Comparison of ENCODE assay signal across 22 cellular contexts in the genomic region with DNA sequence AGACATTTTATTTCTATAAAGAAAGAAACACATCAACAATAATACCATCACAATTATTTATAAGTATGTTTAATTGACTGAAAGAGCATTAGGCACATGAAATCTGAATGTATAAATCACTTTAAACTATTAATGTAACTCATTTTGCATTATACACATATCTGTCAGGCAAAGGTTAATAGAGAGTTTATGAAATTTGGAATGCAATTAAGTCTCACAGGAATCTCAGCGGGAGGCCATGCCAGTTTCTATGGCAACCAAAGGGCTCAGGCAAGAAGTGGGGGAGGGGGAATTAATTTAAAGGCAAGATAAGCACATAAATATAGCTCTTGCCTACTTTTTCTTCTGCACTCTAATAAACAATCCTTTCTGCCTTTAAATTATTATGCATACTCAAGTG.
A peak's percentile ranks its signal among the peaks of the same experiment; 100 is the strongest.
DNase-seq lines count a peak whose midpoint lies in the region; ATAC-seq, FAIRE-seq and TF ChIP-seq lines count a peak whose summit lies in the region.
"Had no signal": no experiment of that assay in that cellular context is flagged by ENCODE, and none has a peak within 500 bp of the region (broad histone marks: within the 10 kb centered on the region; RNA-seq: fewer than 3 reads in every experiment).

No MANE protein-coding gene starts in this region.

- no peak overlapping the region for H3K4ac ChIP-seq in H1 (replicated peaks; ENCODE audit: insufficient read length, low read depth, low read length)

- no peak for TF ChIP-seq POLR2A in H1 (IDR thresholded peaks at IDR 0.05; ENCODE audit: control extremely low read depth in 1 of 2, low read depth in 2 of 2, low read length in 2 of 2)

- no peak overlapping the region for H3K14ac ChIP-seq in H1 (ENCODE audit: insufficient read length)

- no peak overlapping the region for H2BK12ac ChIP-seq in H1 (ENCODE audit: low read depth, low read length)

- H3K27ac ChIP-seq in H1 (ENCODE audit: low read depth, low read length), result no peak overlapping the region
- H3K27ac ChIP-seq: coronary artery had no signal

- H3K79me1 ChIP-seq in H1 (ENCODE audit: low read depth, low read length), result no peaks in the 10 kb centered on the region

- CTCF ChIA-PET in H1 (lab: Charles Lee; ENCODE audit: partially characterized antibody), result no interaction called here

- POLR2A ChIA-PET in H1 (lab: Charles Lee; ENCODE audit: partially characterized antibody), result no interaction called here

- in situ Hi-C loops in HAP-1 (cut with MboI; ENCODE audit: low sequenced_read_pairs), result no loop called here

- no peak overlapping the region for H2BK120ac ChIP-seq in H1 (replicated peaks; ENCODE audit: low read depth, low read length)

- no peak overlapping the region for H3K56ac ChIP-seq in H1 (replicated peaks; ENCODE audit: insufficient read length, low read depth, low read length)

- H3K36me3 Mint-ChIP-seq in activated naive CD4-positive, alpha-beta T cell treated with anti-CD3 and anti-CD28 coated beads, Interleukin-2, amount 50 U/mL, for 72 hours, result no peaks in the 10 kb centered on the region

- H3K18ac ChIP-seq in H1 (ENCODE audit: extremely low read depth, low read length), result no peak overlapping the region

- H2AFZ ChIP-seq in H1 (ENCODE audit: low read length), result no peak overlapping the region
- peak overlapping the region; percentile 21 for H2AFZ ChIP-seq in neuron (ENCODE audit: low read depth, low read length)

- peak; percentile 68 to 79 for DNase-seq in HAP-1 (ENCODE audit: low spot score in 2 of 2)
- DNase-seq in NCI-H69 (lab: John Stamatoyannopoulos, UW), result peak; percentile 64
- peak in 1 of 2 experiments; percentile 66 for DNase-seq in H1 (ENCODE audit: low read depth in 1 of 2, low spot score in 2 of 2)
- no peak for DNase-seq in SW480 (ENCODE audit: low spot score)
- no peak for DNase-seq in central memory CD4-positive, alpha-beta T cell
- no peak for DNase-seq in hippocampal formation (lab: John Stamatoyannopoulos, UW)
- DNase-seq in activated naive CD4-positive, alpha-beta T cell treated with anti-CD3 and anti-CD28 coated beads, Interleukin-2, amount 50 U/mL, for 72 hours (ENCODE audit: low spot score in 2 of 2), result no peak
- DNase-seq: activated CD4-positive, alpha-beta T cell treated with anti-CD3 and anti-CD28 coated beads for 36 hours; activated effector memory CD4-positive, alpha-beta T cell treated with anti-CD3 and anti-CD28 coated beads, Interleukin-2, amount 50 U/mL, for 16 hours; AML-193; erythroblast; kidney; midbrain; MM.1S; NCI-H2107; SHP77 treated with DMSO at 0.1 percent for 48 hours; stimulated activated CD4-positive, alpha-beta T cell treated with anti-CD3 and anti-CD28 coated beads, Interleukin-4, amount 100 ng/mL, for 1 hour; stimulated activated CD8-positive, alpha-beta memory T cell treated with anti-CD3 and anti-CD28 coated beads, Interleukin-4, amount 100 ng/mL, for 48 hours; T-helper 9 cell had no signal

- FAIRE-seq in H1 (lab: Jason Lieb, UNC), result peak; percentile 60
- FAIRE-seq: HepG2 had no signal

- no peaks in the 10 kb centered on the region for H3K23me2 ChIP-seq in H1 (ENCODE audit: low read depth, low read length)

- H2BK5ac ChIP-seq in H1 (ENCODE audit: low read depth, low read length), result no peak overlapping the region

- H4K91ac ChIP-seq in H1 (replicated peaks; ENCODE audit: insufficient read length, low read length), result no peak overlapping the region

- no peaks in the 10 kb centered on the region for H3K9me3 ChIP-seq in HAP-1
- no peaks in the 10 kb centered on the region for H3K9me3 ChIP-seq in H1 (ENCODE audit: insufficient read depth in 2 of 2, low read depth in 1 of 2, low read length in 1 of 2)
- H3K9me3 ChIP-seq in neuron (ENCODE audit: low read length), result no peaks in the 10 kb centered on the region

- H3K27ac Mint-ChIP-seq in activated naive CD4-positive, alpha-beta T cell treated with anti-CD3 and anti-CD28 coated beads, Interleukin-2, amount 50 U/mL, for 72 hours, result no peak overlapping the region
- H3K27ac Mint-ChIP-seq: activated CD4-positive, alpha-beta T cell treated with anti-CD3 and anti-CD28 coated beads for 36 hours had no signal

- 32% methylated on average over 1 of the region's 1 CpG; no CpG with 5 or more reads in 1 of the 2 experiments for WGBS in H1 (ENCODE audit: extremely low coverage in 1 of 2, insufficient coverage in 1 of 2, insufficient read length in 1 of 2, insufficient replicate concordance in 2 of 2, low coverage in 1 of 2, low lambda C conversion rate in 2 of 2, missing lambda C conversion rate in 1 of 2), 2 experiments

- H3K4me3 ChIP-seq in HAP-1 (no peak overlapping the region), H1 (ENCODE audit: extremely low read depth in 1 of 4, insufficient read depth in 2 of 4, low read depth in 3 of 4, low read length in 4 of 4) (no peak overlapping the region; a peak in 1 of 8 replicates), neuron (ENCODE audit: low read length) (no peak overlapping the region)
- H3K4me3 ChIP-seq: coronary artery had no signal

- no peak for TF ChIP-seq CTCF in H1 (IDR thresholded peaks at IDR 0.05; ENCODE audit: control extremely low read depth in 1 of 3, insufficient read depth in 1 of 3, low read depth in 1 of 3, low read length in 3 of 3)

- no peaks in the 10 kb centered on the region for H3K27me3 ChIP-seq in HAP-1 (ENCODE audit: low read depth)
- no peaks in the 10 kb centered on the region for H3K27me3 ChIP-seq in H1 (replicated peaks in 1 of 4; ENCODE audit: control insufficient read depth in 3 of 4, extremely low read depth in 1 of 4, insufficient read depth in 3 of 4, low read length in 3 of 4)
- no peaks in the 10 kb centered on the region for H3K27me3 ChIP-seq in neuron (ENCODE audit: insufficient read depth, low read length)

- H3K36me3 ChIP-seq in HAP-1 (replicated peaks), result no peaks in the 10 kb centered on the region
- H3K36me3 ChIP-seq in H1 (ENCODE audit: control insufficient read depth in 2 of 4, insufficient read depth in 4 of 4, low read length in 3 of 4), result no peaks in the 10 kb centered on the region
- no peaks in the 10 kb centered on the region for H3K36me3 ChIP-seq in neuron (ENCODE audit: insufficient read depth, low read length)

- no peak overlapping the region for H2BK15ac ChIP-seq in H1 (ENCODE audit: low read length)

- H3K79me2 ChIP-seq in H1 (ENCODE audit: control insufficient read depth in 1 of 2, insufficient read depth in 2 of 2, low read length in 2 of 2), result no peaks in the 10 kb centered on the region

- no peak for ATAC-seq in activated naive CD4-positive, alpha-beta T cell treated with anti-CD3 and anti-CD28 coated beads, Interleukin-2, amount 50 U/mL, for 72 hours
- ATAC-seq: activated CD4-positive, alpha-beta T cell treated with anti-CD3 and anti-CD28 coated beads for 36 hours; HepG2 had no signal

- no peak overlapping the region for H3K9ac ChIP-seq in H1 (replicated peaks in 1 of 4; ENCODE audit: extremely low read depth in 1 of 4, low read depth in 3 of 4, low read length in 3 of 4)

- H2BK20ac ChIP-seq in H1 (ENCODE audit: low read length), result no peak overlapping the region

- H3K4me1 ChIP-seq in HAP-1, result peaks cover 33% of the 10 kb centered on the region
- H3K4me1 ChIP-seq in H1 (replicated peaks in 1 of 4; ENCODE audit: control insufficient read depth in 3 of 4, insufficient read depth in 4 of 4, low read length in 3 of 4), result peaks cover 3 to 9% (median 6%) of the 10 kb centered on the region in 4 experiments; a peak in 5 of 7 replicates
- peaks cover 37% of the 10 kb centered on the region for H3K4me1 ChIP-seq in neuron (ENCODE audit: insufficient read depth, low read length)

- no peak overlapping the region for H4K8ac ChIP-seq in H1 (ENCODE audit: extremely low read depth, insufficient read depth, low read length)

- no peaks in the 10 kb centered on the region for H4K20me1 ChIP-seq in H1 (replicated peaks in 1 of 2; ENCODE audit: control insufficient read depth in 1 of 2, insufficient read depth in 2 of 2, low read length in 2 of 2)

- H3K4me2 ChIP-seq in H1 (ENCODE audit: insufficient read depth in 1 of 2, low read depth in 2 of 2, low read length in 2 of 2), result peak overlapping the region; percentile 1 to 46; a peak in 2 of 4 replicates

- TF ChIP-seq RAD21 in H1 (IDR thresholded peaks at IDR 0.05 in 1 of 2, conservative IDR thresholded peaks at IDR 0.05 in 1 of 2; ENCODE audit: low read depth in 2 of 2, low read length in 2 of 2), result no peak

- TF ChIP-seq EP300 in H1 (IDR thresholded peaks at IDR 0.05; ENCODE audit: borderline replicate concordance in 1 of 2, low read depth in 2 of 2, low read length in 2 of 2), result no peak

- no peak overlapping the region for H2AK5ac ChIP-seq in H1 (ENCODE audit: low read depth, low read length)

- no peak overlapping the region for H4K5ac ChIP-seq in H1 (ENCODE audit: insufficient read length, low read depth, low read length)

- no peak overlapping the region for H3K23ac ChIP-seq in H1 (ENCODE audit: insufficient read length)

- no peaks in the 10 kb centered on the region for H3K9me3 Mint-ChIP-seq in activated naive CD4-positive, alpha-beta T cell treated with anti-CD3 and anti-CD28 coated beads, Interleukin-2, amount 50 U/mL, for 72 hours

TF ChIP-seq in H1, 55 proteins besides CTCF, POLR2A, EP300 and RAD21:
- no peak for TF ChIP-seq SIX5 (IDR thresholded peaks at IDR 0.05; ENCODE audit: low read depth, low read length)
- no peak for TF ChIP-seq RFX5 (IDR thresholded peaks at IDR 0.05; ENCODE audit: borderline replicate concordance, low read depth, low read length)
- TF ChIP-seq KDM1A (IDR thresholded peaks at IDR 0.05; ENCODE audit: borderline replicate concordance, low read length), result no peak
- no peak for TF ChIP-seq BACH1 (IDR thresholded peaks at IDR 0.05; ENCODE audit: low read length)
- no peak for TF ChIP-seq YY1 (IDR thresholded peaks at IDR 0.05; ENCODE audit: low read depth, low read length)
- TF ChIP-seq RNF2 (IDR thresholded peaks at IDR 0.05; ENCODE audit: borderline replicate concordance, low read depth, low read length, missing control alignments, poor library complexity, severe bottlenecking), result no peak
- TF ChIP-seq ASH2L (IDR thresholded peaks at IDR 0.05; ENCODE audit: low read length), result no peak
- TF ChIP-seq NRF1 (IDR thresholded peaks at IDR 0.05; ENCODE audit: low read depth, low read length), result no peak
- TF ChIP-seq, protein P1, sequence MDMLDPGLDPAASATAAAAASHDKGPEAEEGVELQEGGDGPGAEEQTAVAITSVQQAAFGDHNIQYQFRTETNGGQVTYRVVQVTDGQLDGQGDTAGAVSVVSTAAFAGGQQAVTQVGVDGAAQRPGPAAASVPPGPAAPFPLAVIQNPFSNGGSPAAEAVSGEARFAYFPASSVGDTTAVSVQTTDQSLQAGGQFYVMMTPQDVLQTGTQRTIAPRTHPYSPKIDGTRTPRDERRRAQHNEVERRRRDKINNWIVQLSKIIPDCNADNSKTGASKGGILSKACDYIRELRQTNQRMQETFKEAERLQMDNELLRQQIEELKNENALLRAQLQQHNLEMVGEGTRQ (IDR thresholded peaks at IDR 0.05; ENCODE audit: low read length), result no peak
- no peak for TF ChIP-seq SRF (IDR thresholded peaks at IDR 0.05; ENCODE audit: low read depth, low read length)
- TF ChIP-seq GTF2F1 (IDR thresholded peaks at IDR 0.05; ENCODE audit: borderline replicate concordance, low read depth, low read length), result no peak
- TF ChIP-seq ZNF274 (IDR thresholded peaks at IDR 0.05; ENCODE audit: borderline replicate concordance, extremely low read depth, low read length), result no peak

Comparison
In these comparisons a context has a peak if more than half of its experiments do, and no peak if none do; other contexts are left out.
1. DNase-seq: peak in HAP-1 (2 of 2) and NCI-H69 (single experiment); none in SW480 (single experiment), central memory CD4-positive, alpha-beta T cell (single experiment), hippocampal formation (0 of 2) and activated naive CD4-positive, alpha-beta T cell treated with anti-CD3 and anti-CD28 coated beads, Interleukin-2, amount 50 U/mL, for 72 hours (0 of 2).